In the genomic region with DNA sequence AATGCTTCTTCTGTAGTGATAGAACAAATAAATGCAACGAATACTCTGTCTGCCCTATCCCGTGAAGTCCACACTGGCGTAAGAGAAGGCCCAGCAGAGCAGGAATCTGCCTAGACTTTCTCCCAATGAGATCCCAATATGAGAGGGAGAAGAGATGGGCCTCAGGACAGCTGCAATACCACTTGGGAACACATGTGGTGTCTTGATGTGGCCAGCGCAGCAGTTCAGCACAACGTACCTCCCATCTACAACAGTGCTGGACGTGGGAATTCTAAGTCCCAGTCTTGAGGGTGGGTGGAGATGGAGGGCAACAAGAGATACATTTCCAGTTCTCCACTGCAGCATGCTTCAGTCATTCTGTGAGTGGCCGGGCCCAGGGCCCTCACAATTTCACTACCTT, we compare ENCODE assay signal across 14 cellular contexts. TPM values are rescaled to one million over a fixed set of nuclear protein-coding genes. Genes with fewer than 3 reads are reported as not detected.
DNase-seq lines count a peak whose midpoint lies in the region; ATAC-seq, FAIRE-seq and TF ChIP-seq lines count a peak whose summit lies in the region.
"Had no signal": no experiment of that assay in that cellular context is flagged by ENCODE, and none has a peak within 500 bp of the region (broad histone marks: within the 10 kb centered on the region; RNA-seq: fewer than 3 reads in every experiment).

No MANE protein-coding gene starts in this region.

- DNase-seq in HepG2 (ENCODE audit: low spot score) (no peak), right lobe of liver (no peak), choroid plexus epithelial cell (ENCODE audit: low read depth) (peak; percentile 5), T-helper 9 cell (no peak)
- DNase-seq: activated T-cell treated with anti-CD3 and anti-CD28 coated beads, Interleukin-2, amount 50 U/mL, for 1 hour; Karpas-422; NCI-H2081; Peyer's patch; uterus had no signal

- POLR2A ChIA-PET in HepG2 (lab: Yijun Ruan, JAX): no interaction called here

- TF ChIP-seq POLR2A in HepG2 (IDR thresholded peaks at IDR 0.05; ENCODE audit: insufficient read depth in 1 of 2, low read depth in 2 of 2, low read length in 2 of 2): no peak
- TF ChIP-seq POLR2A in right lobe of liver (IDR thresholded peaks at IDR 0.05): no peak

- H3K4me2 ChIP-seq in HepG2 (ENCODE audit: low read depth, low read length) (no peak overlapping the region), OCI-LY3 (ENCODE audit: low read length) (peak overlapping the region; percentile 72)

- in situ Hi-C loops in HepG2 (cut with HindIII; ENCODE audit: extremely low pct_ligation_motif_present, low pct_unique_long_range_greater_than_20kb): no loop called here

- H3K9ac ChIP-seq in HepG2 (ENCODE audit: insufficient read depth, low read depth, low read length) (no peak overlapping the region), OCI-LY3 (ENCODE audit: low read length) (no peak overlapping the region)

- WGBS in HepG2 (ENCODE audit: low lambda C conversion rate): 9% methylated on average over 7 of the region's 7 CpGs
- 70% methylated on average over 5 of the region's 7 CpGs for WGBS in right lobe of liver (ENCODE audit: insufficient coverage, low coverage, low lambda C conversion rate, missing lambda C conversion rate)
- 96% methylated on average over 7 of the region's 7 CpGs for whole genome bisulfite sequencing in thymus

- H2AFZ ChIP-seq in HepG2 (ENCODE audit: low read length) (no peak overlapping the region), OCI-LY3 (ENCODE audit: low read depth, low read length) (no peak overlapping the region)

- ATAC-seq in HepG2: peak; percentile 97
- no peak for ATAC-seq in right lobe of liver
- no peak for ATAC-seq in GM19463 (IDR thresholded peaks at IDR 0.05; ENCODE audit: unreplicated experiment)
- no peak for ATAC-seq in HG02571 (IDR thresholded peaks at IDR 0.05; ENCODE audit: unreplicated experiment)

- no peak for TF ChIP-seq CTCF in HepG2 (CRISPR knock-in tag; IDR thresholded peaks at IDR 0.05)
- no peak for TF ChIP-seq CTCF in right lobe of liver (IDR thresholded peaks at IDR 0.05)
- peak; percentile 16; the same call in 1 of the 2 replicates for TF ChIP-seq CTCF in OCI-LY3 (IDR thresholded peaks at IDR 0.05; ENCODE audit: low read depth, low read length)
- TF ChIP-seq CTCF in choroid plexus epithelial cell (conservative IDR thresholded peaks at IDR 0.05; ENCODE audit: low read depth, low read length): peak; percentile 30

- no peaks in the 10 kb centered on the region for H3K79me2 ChIP-seq in HepG2 (ENCODE audit: insufficient read depth, low read length)
- peaks cover 41% of the 10 kb centered on the region for H3K79me2 ChIP-seq in OCI-LY3 (ENCODE audit: low read length)

- H3K4me1 ChIP-seq in HepG2 (ENCODE audit: insufficient read depth, low read length): no peaks in the 10 kb centered on the region
- no peaks in the 10 kb centered on the region for H3K4me1 ChIP-seq in right lobe of liver
- peaks cover 68% of the 10 kb centered on the region for H3K4me1 ChIP-seq in OCI-LY3 (ENCODE audit: low read length)
- H3K4me1 ChIP-seq in thymus (ENCODE audit: control insufficient read depth, insufficient read depth, low read length): peaks cover 1% of the 10 kb centered on the region
- H3K4me1 ChIP-seq: uterus had no signal

- intact Hi-C loops in HepG2 (cut with micrococcal nuclease; ENCODE audit: unreplicated experiment) (no loop called here), right lobe of liver (cut with DNase I) (no loop called here)

- CTCF ChIA-PET in HepG2 (lab: Yijun Ruan, JAX; ENCODE audit: low intra/inter-chr PET ratio, low total read pairs): no interaction called here

- no peaks in the 10 kb centered on the region for H3K9me3 ChIP-seq in HepG2 (ENCODE audit: low read length)
- no peaks in the 10 kb centered on the region for H3K9me3 ChIP-seq in right lobe of liver
- H3K9me3 ChIP-seq in OCI-LY3 (ENCODE audit: insufficient read depth, low read length): no peaks in the 10 kb centered on the region
- no peaks in the 10 kb centered on the region for H3K9me3 ChIP-seq in thymus (ENCODE audit: control insufficient read depth)
- H3K9me3 ChIP-seq: esophagus muscularis mucosa, Peyer's patch, uterus had no signal

- no peak for TF ChIP-seq RAD21 in HepG2 (CRISPR knock-in tag; IDR thresholded peaks at IDR 0.05)

- TF ChIP-seq EP300 in HepG2 (IDR thresholded peaks at IDR 0.05; ENCODE audit: low read depth in 2 of 2, low read length in 2 of 2) (no peak), HepG2 (CRISPR knock-in tag; IDR thresholded peaks at IDR 0.05; ENCODE audit: borderline replicate concordance) (no peak)

- H3K36me3 ChIP-seq in HepG2 (replicated peaks in 1 of 2; ENCODE audit: control insufficient read depth in 1 of 2, insufficient read depth in 2 of 2, low read length in 2 of 2): no peaks in the 10 kb centered on the region
- H3K36me3 ChIP-seq in right lobe of liver: no peaks in the 10 kb centered on the region
- peaks cover 54% of the 10 kb centered on the region for H3K36me3 ChIP-seq in OCI-LY3 (replicated peaks; ENCODE audit: low read depth, low read length)
- peaks cover 31% of the 10 kb centered on the region for H3K36me3 ChIP-seq in thymus (ENCODE audit: control insufficient read depth, insufficient read depth)
- H3K36me3 ChIP-seq: esophagus muscularis mucosa, uterus had no signal

- H3K4me3 ChIP-seq in HepG2 (replicated peaks in 1 of 3; ENCODE audit: insufficient read depth in 1 of 3, low read depth in 2 of 3, low read length in 3 of 3) (no peak overlapping the region), right lobe of liver (no peak overlapping the region), OCI-LY3 (ENCODE audit: low read length) (no peak overlapping the region), choroid plexus epithelial cell (ENCODE audit: low read depth, low read length) (no peak overlapping the region), thymus (ENCODE audit: low read length) (no peak overlapping the region)
- H3K4me3 ChIP-seq: esophagus muscularis mucosa, Peyer's patch, uterus had no signal

- H4K20me1 ChIP-seq in HepG2 (ENCODE audit: insufficient read depth, low read length): no peaks in the 10 kb centered on the region
- peaks cover 19% of the 10 kb centered on the region for H4K20me1 ChIP-seq in OCI-LY3 (ENCODE audit: insufficient read depth, low read length)

- H3K27ac ChIP-seq in HepG2 (ENCODE audit: extremely low read length, insufficient read depth, low read length) (no peak overlapping the region), right lobe of liver (no peak overlapping the region), OCI-LY3 (ENCODE audit: low read length) (peak overlapping the region; percentile 60), thymus (ENCODE audit: low read depth) (peak overlapping the region; percentile 19)
- H3K27ac ChIP-seq: esophagus muscularis mucosa, uterus had no signal

- H3K27me3 ChIP-seq in HepG2 (ENCODE audit: control insufficient read depth in 1 of 2, insufficient read depth in 2 of 2, low read length in 2 of 2) (peaks cover 0 to 37% of the 10 kb centered on the region in 2 experiments; a peak in 2 of 5 replicates), right lobe of liver (no peaks in the 10 kb centered on the region), OCI-LY3 (ENCODE audit: low read depth, low read length) (no peaks in the 10 kb centered on the region), thymus (ENCODE audit: control insufficient read depth, insufficient read depth) (no peaks in the 10 kb centered on the region)
- H3K27me3 ChIP-seq: Peyer's patch, uterus had no signal

- BruUV-seq in HepG2 (replicated peaks; lab: Mats Ljungman, UMichigan): no TSS peak

- no peak for FAIRE-seq in HepG2 (lab: Jason Lieb, UNC)

TF ChIP-seq in HepG2, 621 proteins besides CTCF, POLR2A, EP300 and RAD21 (continues in another document):
- no peak for TF ChIP-seq ZSCAN31 (CRISPR knock-in tag; IDR thresholded peaks at IDR 0.05; ENCODE audit: low read depth)
- no peak for TF ChIP-seq RFX5 (IDR thresholded peaks at IDR 0.05; ENCODE audit: low read depth, low read length)
- no peak for TF ChIP-seq PHF8 (CRISPR knock-in tag; IDR thresholded peaks at IDR 0.05)
- TF ChIP-seq MXI1 (IDR thresholded peaks at IDR 0.05; ENCODE audit: borderline replicate concordance, low read depth, low read length): no peak
- no peak for TF ChIP-seq PAX8 (CRISPR knock-in tag; IDR thresholded peaks at IDR 0.05; ENCODE audit: borderline replicate concordance)
- no peak for TF ChIP-seq ZNF891 (CRISPR knock-in tag; IDR thresholded peaks at IDR 0.05)
- TF ChIP-seq GABPB1 (CRISPR knock-in tag; IDR thresholded peaks at IDR 0.05): no peak

RNA-seq across cellular contexts. Expression of gene FIGNL1, which starts 45.8 kb away (rescaled TPM):
- total RNA-seq in HepG2 (2016; rRNA removed; fragmentation: Illumina TruSeq; extraction: Trizol): 20.9 and 28.0 TPM in 2 replicates
- total RNA-seq in HepG2 (2016; cell fraction: cytosol; rRNA removed; fragmentation: Illumina TruSeq; extraction: Trizol; ENCODE audit: low read depth): 2.0 and 2.4 TPM in 2 replicates
- total RNA-seq in HepG2 (2016; cell fraction: insoluble cytoplasmic fraction; rRNA removed; fragmentation: Illumina TruSeq; extraction: Trizol): 17.5 and 28.7 TPM in 2 replicates
- 5.7 and 6.4 TPM in 2 replicates for total RNA-seq in HepG2 (2016; cell fraction: membrane; rRNA removed; fragmentation: Illumina TruSeq; extraction: Trizol)
- total RNA-seq in HepG2 (2016; cell fraction: nucleus; rRNA removed; fragmentation: Illumina TruSeq; extraction: Trizol): 15.1 and 16.9 TPM in 2 replicates
- polyA plus RNA-seq in HepG2 (2011; rRNA removed): 4.0 and 6.3 TPM in 2 replicates
- polyA plus RNA-seq in HepG2 (2011; cell fraction: cytosol; rRNA removed): 1.3 and 1.5 TPM in 2 replicates
- polyA plus RNA-seq in HepG2 (2011; cell fraction: nucleus; rRNA removed): 2.8 and 3.7 TPM in 2 replicates
- 3.2 and 5.2 TPM in 2 replicates for polyA plus RNA-seq in HepG2 (2012)
- polyA plus RNA-seq in HepG2 (2016; cell fraction: cytosol; fragmentation: Illumina TruSeq; extraction: Trizol; ENCODE audit: low read depth): 0.41 and 0.53 TPM in 2 replicates
- polyA plus RNA-seq in HepG2 (2016; cell fraction: insoluble cytoplasmic fraction; fragmentation: Illumina TruSeq; extraction: Trizol; ENCODE audit: low read depth): 17.2 and 19.0 TPM in 2 replicates
- polyA plus RNA-seq in HepG2 (2016; cell fraction: membrane; fragmentation: Illumina TruSeq; extraction: Trizol; ENCODE audit: low read depth): 1.4 and 1.5 TPM in 2 replicates
- polyA plus RNA-seq in HepG2 (2016; cell fraction: nucleus; fragmentation: Illumina TruSeq; extraction: Trizol; ENCODE audit: insufficient read depth, low read depth): 15.8 and 16.9 TPM in 2 replicates
- polyA minus RNA-seq in HepG2 (2011; rRNA and poly(A)+ RNA removed; ENCODE audit: low replicate concordance): 8.0 and 34.7 TPM in 2 replicates
- polyA minus RNA-seq in HepG2 (2011; cell fraction: cytosol; rRNA and poly(A)+ RNA removed): 2.7 and 7.0 TPM in 2 replicates
- polyA minus RNA-seq in HepG2 (2011; cell fraction: nucleus; rRNA and poly(A)+ RNA removed): 13.6 and 16.1 TPM in 2 replicates
- total RNA-seq in right lobe of liver: 10 to 100 TPM in 1 of 6 experiments, 1 to 10 TPM in 5; 2.0 to 12.2 (median 4.4) TPM
- polyA plus RNA-seq in thymus: 9.0 TPM

Comparison
In these comparisons a context has a peak if more than half of its experiments do, and no peak if none do; other contexts are left out.
1. H3K27ac ChIP-seq: peak in OCI-LY3 (single experiment) and thymus (single experiment); none in HepG2 (single experiment) and right lobe of liver (0 of 3).
2. CTCF ChIP-seq: peak in OCI-LY3 (single experiment) and choroid plexus epithelial cell (single experiment); none in HepG2 (single experiment) and right lobe of liver (0 of 4).